In the genomic region with DNA sequence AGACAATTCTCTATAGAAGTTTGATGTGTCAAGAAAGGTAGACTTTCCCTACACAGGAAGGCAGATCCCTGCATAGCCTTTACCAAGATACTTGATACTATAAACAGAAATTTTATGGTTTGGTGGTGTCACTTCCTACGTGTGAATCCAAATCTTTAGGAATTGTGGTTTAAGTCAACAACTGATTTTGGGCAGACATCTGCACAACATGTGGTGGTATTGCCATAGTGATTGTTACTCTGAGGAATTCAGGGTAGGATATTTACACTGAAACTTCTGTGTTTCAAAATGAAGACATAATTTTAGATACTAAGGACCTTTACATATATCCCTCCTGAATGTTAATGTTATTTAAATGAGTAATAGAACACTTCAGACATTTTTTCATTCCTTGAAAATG, we compare ENCODE assay signal across 17 cellular contexts.
DNase-seq lines count a peak whose midpoint lies in the region; ATAC-seq and TF ChIP-seq lines count a peak whose summit lies in the region.
"Had no signal": no experiment of that assay in that cellular context is flagged by ENCODE, and none has a peak within 500 bp of the region (broad histone marks: within the 10 kb centered on the region; RNA-seq: fewer than 3 reads in every experiment).

No MANE protein-coding gene starts in this region.

- TF ChIP-seq CTCF in AG09309 (IDR thresholded peaks at IDR 0.05; ENCODE audit: control insufficient read depth, insufficient read depth, low read depth, low read length, missing control alignments) (no peak), HFFc6 (IDR thresholded peaks at IDR 0.05) (no peak), mammary epithelial cell (conservative IDR thresholded peaks at IDR 0.05 in 1 of 2, IDR thresholded peaks at IDR 0.05 in 1 of 2; ENCODE audit: extremely low read depth in 1 of 2, insufficient read depth in 1 of 2, low read depth in 1 of 2, low read length in 2 of 2) (no peak)

- no peak overlapping the region for H3K27ac ChIP-seq in mammary epithelial cell (ENCODE audit: insufficient read depth, low read depth, low read length)
- H3K27ac ChIP-seq: pancreas, spleen, upper lobe of right lung had no signal

- H3K27me3 Mint-ChIP-seq in HFFc6 (ENCODE audit: insufficient read depth): no peaks in the 10 kb centered on the region; the same call in 1 of the 2 replicates
- peaks cover 27% of the 10 kb centered on the region for H3K27me3 Mint-ChIP-seq in activated T-cell treated with anti-CD3 and anti-CD28 coated beads, Interleukin-2, amount 50 U/mL, for 4 hours (ENCODE audit: low read depth)

- H3K4me1 ChIP-seq in mammary epithelial cell (ENCODE audit: insufficient read depth, low read length): peaks cover 30% of the 10 kb centered on the region
- H3K4me1 ChIP-seq: pancreas, spleen, upper lobe of right lung had no signal

- H3K9me3 ChIP-seq in mammary epithelial cell (replicated peaks; ENCODE audit: insufficient read depth, low read length): no peaks in the 10 kb centered on the region
- H3K9me3 ChIP-seq: pancreas, spleen, upper lobe of right lung had no signal

- H3K4me1 Mint-ChIP-seq in HFFc6 (ENCODE audit: low read depth): peaks cover 68% of the 10 kb centered on the region
- no peaks in the 10 kb centered on the region for H3K4me1 Mint-ChIP-seq in activated T-cell treated with anti-CD3 and anti-CD28 coated beads, Interleukin-2, amount 50 U/mL, for 4 hours (ENCODE audit: low read depth)
- H3K4me1 Mint-ChIP-seq: activated naive CD8-positive, alpha-beta T cell treated with anti-CD3 and anti-CD28 coated beads for 36 hours; stimulated activated memory B cell treated with anti-CD40 and anti-IgM and Interleukin-4, amounts not matched to agents 10 μg/mL and 1 μg/mL and 100 μg/mL, for 72 hours had no signal

- intact Hi-C loops in mammary epithelial cell (cut with micrococcal nuclease): no loop called here

- H3K4me3 ChIP-seq in AG09309 (ENCODE audit: control insufficient read depth, low read depth, low read length): no peak overlapping the region
- H3K4me3 ChIP-seq in mammary epithelial cell (replicated peaks in 1 of 3; ENCODE audit: insufficient read depth in 1 of 3, low read depth in 2 of 3, low read length in 3 of 3): no peak overlapping the region
- H3K4me3 ChIP-seq: pancreas, spleen, upper lobe of right lung had no signal

- H2AFZ ChIP-seq in mammary epithelial cell (ENCODE audit: low read depth, low read length): no peak overlapping the region

- H3K36me3 Mint-ChIP-seq in HFFc6 (ENCODE audit: low read depth): no peaks in the 10 kb centered on the region
- no peaks in the 10 kb centered on the region for H3K36me3 Mint-ChIP-seq in activated T-cell treated with anti-CD3 and anti-CD28 coated beads, Interleukin-2, amount 50 U/mL, for 4 hours (ENCODE audit: insufficient read depth)
- H3K36me3 Mint-ChIP-seq: activated naive CD8-positive, alpha-beta T cell treated with anti-CD3 and anti-CD28 coated beads for 36 hours; stimulated activated memory B cell treated with anti-CD40 and anti-IgM and Interleukin-4, amounts not matched to agents 10 μg/mL and 1 μg/mL and 100 μg/mL, for 72 hours had no signal

- WGBS in mammary epithelial cell (ENCODE audit: low coverage, missing lambda C conversion rate): 44% methylated on average over 1 of the region's 1 CpG

- no peaks in the 10 kb centered on the region for H3K27me3 ChIP-seq in mammary epithelial cell (ENCODE audit: insufficient read depth, low read length)
- H3K27me3 ChIP-seq: pancreas, spleen, upper lobe of right lung had no signal

- ATAC-seq in activated T-cell treated with anti-CD3 and anti-CD28 coated beads, Interleukin-2, amount 50 U/mL, for 4 hours: no peak
- ATAC-seq in HG03521 (IDR thresholded peaks at IDR 0.05; ENCODE audit: unreplicated experiment): no peak
- ATAC-seq: pancreas; stimulated activated memory B cell treated with anti-CD40 and anti-IgM and Interleukin-4, amounts not matched to agents 10 μg/mL and 1 μg/mL and 100 μg/mL, for 72 hours; upper lobe of right lung had no signal

- H3K27ac Mint-ChIP-seq in HFFc6: peak overlapping the region; percentile 82
- H3K27ac Mint-ChIP-seq: activated naive CD8-positive, alpha-beta T cell treated with anti-CD3 and anti-CD28 coated beads for 36 hours; stimulated activated memory B cell treated with anti-CD40 and anti-IgM and Interleukin-4, amounts not matched to agents 10 μg/mL and 1 μg/mL and 100 μg/mL, for 72 hours had no signal

- H3K36me3 ChIP-seq in mammary epithelial cell (ENCODE audit: insufficient read depth, low read length): no peaks in the 10 kb centered on the region
- H3K36me3 ChIP-seq: pancreas, spleen, upper lobe of right lung had no signal

- no peaks in the 10 kb centered on the region for H4K20me1 ChIP-seq in mammary epithelial cell (ENCODE audit: insufficient read depth, low read length)

- dilution Hi-C loops in mammary epithelial cell (cut with HindIII; ENCODE audit: low sequenced_read_pairs): no loop called here

- CTCF ChIA-PET in mammary epithelial cell (lab: Charles Lee; ENCODE audit: low non-redundant PET): no interaction called here

- peak overlapping the region; percentile 45 for H3K4me3 Mint-ChIP-seq in HFFc6
- no peak overlapping the region for H3K4me3 Mint-ChIP-seq in activated T-cell treated with anti-CD3 and anti-CD28 coated beads, Interleukin-2, amount 50 U/mL, for 4 hours
- H3K4me3 Mint-ChIP-seq: activated naive CD8-positive, alpha-beta T cell treated with anti-CD3 and anti-CD28 coated beads for 36 hours; stimulated activated memory B cell treated with anti-CD40 and anti-IgM and Interleukin-4, amounts not matched to agents 10 μg/mL and 1 μg/mL and 100 μg/mL, for 72 hours had no signal

- no peak overlapping the region for H3K4me2 ChIP-seq in mammary epithelial cell (ENCODE audit: insufficient read depth, low read depth, low read length)

- H3K9me3 Mint-ChIP-seq in HFFc6: no peaks in the 10 kb centered on the region
- no peaks in the 10 kb centered on the region for H3K9me3 Mint-ChIP-seq in activated T-cell treated with anti-CD3 and anti-CD28 coated beads, Interleukin-2, amount 50 U/mL, for 4 hours
- H3K9me3 Mint-ChIP-seq: activated naive CD8-positive, alpha-beta T cell treated with anti-CD3 and anti-CD28 coated beads for 36 hours; stimulated activated memory B cell treated with anti-CD40 and anti-IgM and Interleukin-4, amounts not matched to agents 10 μg/mL and 1 μg/mL and 100 μg/mL, for 72 hours had no signal

- H3K79me2 ChIP-seq in mammary epithelial cell (ENCODE audit: insufficient read depth, low read length): no peaks in the 10 kb centered on the region

- no TSS peak for BruUV-seq in mammary epithelial cell (replicated peaks; lab: Mats Ljungman, UMichigan)

- in situ Hi-C loops in mammary epithelial cell (cut with MboI; ENCODE audit: low sequenced_read_pairs in 2 of 2): no loop called here

- peak; percentile 81 for DNase-seq in AG09309 (ENCODE audit: low read depth)
- peak; percentile 73 for DNase-seq in HFFc6
- peak; percentile 27 for DNase-seq in mammary epithelial cell
- peak; percentile 18 for DNase-seq in left kidney (ENCODE audit: low read depth, low spot score)
- DNase-seq in activated T-cell treated with anti-CD3 and anti-CD28 coated beads, Interleukin-2, amount 50 U/mL, for 4 hours: no peak
- DNase-seq in NCI-H526 treated with DMSO at 0.1 percent for 48 hours (lab: John Stamatoyannopoulos, UW): no peak
- no peak for DNase-seq in iPS-NIHi11 (ENCODE audit: low spot score)
- DNase-seq: ACHN; activated naive CD8-positive, alpha-beta T cell treated with anti-CD3 and anti-CD28 coated beads for 36 hours; activated T-cell treated with anti-CD3 and anti-CD28 coated beads, Interleukin-2, amount 50 U/mL, for 1 hour; DMS153; NCI-H2081 treated with DMSO at 0.1 percent for 48 hours; pancreas; spleen; upper lobe of right lung had no signal

- H3K9ac ChIP-seq in mammary epithelial cell (ENCODE audit: insufficient read depth, low read length): no peak overlapping the region

Comparison
In these comparisons a context has a peak if more than half of its experiments do, and no peak if none do; other contexts are left out.
1. DNase-seq: peak in AG09309 (single experiment), HFFc6 (single experiment), mammary epithelial cell (single experiment) and left kidney (single experiment); none in activated T-cell treated with anti-CD3 and anti-CD28 coated beads, Interleukin-2, amount 50 U/mL, for 4 hours (single experiment), NCI-H526 treated with DMSO at 0.1 percent for 48 hours (single experiment) and iPS-NIHi11 (single experiment).